ENCODE assay signal across 2 cellular contexts in the genomic region with DNA sequence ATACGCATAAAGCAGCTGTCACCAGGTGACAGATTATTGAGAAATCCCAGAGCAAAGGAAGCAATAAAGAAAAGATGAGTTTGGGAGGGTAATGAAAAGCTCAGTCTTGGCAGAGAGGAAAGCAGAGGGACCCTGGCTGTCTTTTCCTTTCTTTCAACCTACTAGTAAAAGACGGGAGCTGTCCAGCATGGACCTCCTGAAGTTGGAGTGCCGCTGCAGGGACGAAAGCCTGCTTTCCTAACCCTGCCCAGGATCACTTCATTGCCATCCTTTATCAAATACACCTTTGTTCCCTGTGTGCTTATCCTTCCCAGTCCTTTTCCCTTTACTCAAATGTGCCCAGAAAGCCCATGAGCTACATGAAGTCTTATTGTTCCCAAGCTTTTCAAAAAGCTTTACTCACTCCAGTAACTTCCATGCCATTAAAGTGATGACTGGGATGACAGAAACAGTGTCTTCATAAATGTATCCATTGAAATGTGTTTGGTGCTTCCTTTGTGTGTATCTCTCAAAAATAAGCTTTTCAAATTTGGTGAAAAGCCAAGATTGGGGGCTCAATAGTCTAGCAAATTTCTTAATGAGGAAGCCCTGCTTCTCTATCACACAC.
TF ChIP-seq lines count a peak whose summit lies in the region.

No MANE protein-coding gene starts in this region.

TF ChIP-seq in Ishikawa, 13 proteins besides CTCF, POLR2A, EP300 and RAD21:
- TF ChIP-seq, protein P1, sequence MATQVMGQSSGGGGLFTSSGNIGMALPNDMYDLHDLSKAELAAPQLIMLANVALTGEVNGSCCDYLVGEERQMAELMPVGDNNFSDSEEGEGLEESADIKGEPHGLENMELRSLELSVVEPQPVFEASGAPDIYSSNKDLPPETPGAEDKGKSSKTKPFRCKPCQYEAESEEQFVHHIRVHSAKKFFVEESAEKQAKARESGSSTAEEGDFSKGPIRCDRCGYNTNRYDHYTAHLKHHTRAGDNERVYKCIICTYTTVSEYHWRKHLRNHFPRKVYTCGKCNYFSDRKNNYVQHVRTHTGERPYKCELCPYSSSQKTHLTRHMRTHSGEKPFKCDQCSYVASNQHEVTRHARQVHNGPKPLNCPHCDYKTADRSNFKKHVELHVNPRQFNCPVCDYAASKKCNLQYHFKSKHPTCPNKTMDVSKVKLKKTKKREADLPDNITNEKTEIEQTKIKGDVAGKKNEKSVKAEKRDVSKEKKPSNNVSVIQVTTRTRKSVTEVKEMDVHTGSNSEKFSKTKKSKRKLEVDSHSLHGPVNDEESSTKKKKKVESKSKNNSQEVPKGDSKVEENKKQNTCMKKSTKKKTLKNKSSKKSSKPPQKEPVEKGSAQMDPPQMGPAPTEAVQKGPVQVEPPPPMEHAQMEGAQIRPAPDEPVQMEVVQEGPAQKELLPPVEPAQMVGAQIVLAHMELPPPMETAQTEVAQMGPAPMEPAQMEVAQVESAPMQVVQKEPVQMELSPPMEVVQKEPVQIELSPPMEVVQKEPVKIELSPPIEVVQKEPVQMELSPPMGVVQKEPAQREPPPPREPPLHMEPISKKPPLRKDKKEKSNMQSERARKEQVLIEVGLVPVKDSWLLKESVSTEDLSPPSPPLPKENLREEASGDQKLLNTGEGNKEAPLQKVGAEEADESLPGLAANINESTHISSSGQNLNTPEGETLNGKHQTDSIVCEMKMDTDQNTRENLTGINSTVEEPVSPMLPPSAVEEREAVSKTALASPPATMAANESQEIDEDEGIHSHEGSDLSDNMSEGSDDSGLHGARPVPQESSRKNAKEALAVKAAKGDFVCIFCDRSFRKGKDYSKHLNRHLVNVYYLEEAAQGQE (IDR thresholded peaks at IDR 0.05; ENCODE audit: low read depth): peak; percentile 94
- TF ChIP-seq ZBTB7A (IDR thresholded peaks at IDR 0.05; ENCODE audit: low read depth): no peak
- no peak for TF ChIP-seq CREB1 (IDR thresholded peaks at IDR 0.05; ENCODE audit: low read depth)

TF ChIP-seq in liver, 16 proteins besides CTCF, POLR2A, EP300 and RAD21 (continued from another document):
- TF ChIP-seq, protein P1 (IDR thresholded peaks at IDR 0.05): peak; percentile 100
TF ChIP-seq in liver: peak in this region for 1.
